Comparison of ENCODE assay signal across 18 cellular contexts in genomic region chr5:178289438-178289837, GRCh38.
"Had no signal": no experiment of that assay in that cellular context is flagged by ENCODE, and none has a peak within 500 bp of the region (broad histone marks: within the 10 kb centered on the region; RNA-seq: fewer than 3 reads in every experiment).

No MANE protein-coding gene starts in this region.

- H3K9me3 ChIP-seq: prostate gland, uterus had no signal

- ATAC-seq: activated CD4-positive, alpha-beta T cell treated with anti-CD3 and anti-CD28 coated beads for 36 hours; effector memory CD8-positive, alpha-beta T cell; left lung; sciatic nerve; stimulated activated naive CD8-positive, alpha-beta T cell treated with anti-CD3 and anti-CD28 coated beads, Interleukin-15, Interleukin-2, amounts not matched to agents 100 U/mL and 50 U/mL, for 24 hours; T-cell; WTC11 had no signal

- H3K36me3 Mint-ChIP-seq: activated naive CD8-positive, alpha-beta T cell; T-cell; WTC11 had no signal

- H3K27me3 Mint-ChIP-seq: activated CD4-positive, alpha-beta T cell treated with anti-CD3 and anti-CD28 coated beads for 36 hours had no signal

- H3K4me3 ChIP-seq: cardiac muscle cell, left lung, prostate gland, tibial nerve, uterus had no signal

- H3K4me3 Mint-ChIP-seq: activated CD4-positive, alpha-beta T cell treated with anti-CD3 and anti-CD28 coated beads for 36 hours; activated naive CD8-positive, alpha-beta T cell; effector memory CD8-positive, alpha-beta T cell; neural crest cell; T-cell; WTC11 had no signal

- H3K4me1 ChIP-seq: left lung, prostate gland, uterus had no signal

- H3K27ac ChIP-seq: cardiac muscle cell, left lung, prostate gland, tibial nerve, uterus had no signal

- H3K36me3 ChIP-seq: cardiac muscle cell, esophagus squamous epithelium, left lung, prostate gland, tibial nerve, uterus had no signal

- H3K9me3 Mint-ChIP-seq: effector memory CD8-positive, alpha-beta T cell; neural crest cell; T-cell; WTC11 had no signal

- H3K4me1 Mint-ChIP-seq: activated CD4-positive, alpha-beta T cell treated with anti-CD3 and anti-CD28 coated beads for 36 hours; T-cell had no signal

- H3K27me3 ChIP-seq: cardiac muscle cell, uterus had no signal

- DNase-seq: activated CD4-positive, alpha-beta T cell treated with anti-CD3 and anti-CD28 coated beads for 36 hours; activated CD4-positive, alpha-beta T cell treated with anti-CD3 and anti-CD28 coated beads, Interleukin-2, amount 50 U/mL, for 48 hours; activated T-cell treated with anti-CD3 and anti-CD28 coated beads for 4 hours; effector memory CD8-positive, alpha-beta T cell; esophagus squamous epithelium; stimulated activated CD4-positive, alpha-beta T cell treated with anti-CD3 and anti-CD28 coated beads, Interleukin-2, amount 100 ng/mL, for 24 hours; stimulated activated naive CD8-positive, alpha-beta T cell treated with anti-CD3 and anti-CD28 coated beads, Interleukin-15, Interleukin-2, amounts not matched to agents 100 U/mL and 50 U/mL, for 24 hours; substantia nigra; T-cell; uterus had no signal
